ENCODE assay signal across 7 cellular contexts in genomic region chr17:5110816-5111215, GRCh38. TPM values are rescaled to one million over a fixed set of nuclear protein-coding genes. Genes with fewer than 3 reads are reported as not detected.
DNase-seq lines count a peak whose midpoint lies in the region; ATAC-seq and TF ChIP-seq lines count a peak whose summit lies in the region.

No MANE protein-coding gene starts in this region.

- TF ChIP-seq RAD21 in HCT116 (IDR thresholded peaks at IDR 0.05; ENCODE audit: low read depth), result no peak

- H3K4me2 ChIP-seq in HCT116 (ENCODE audit: low read length), result peak overlapping the region; percentile 89

- BruUV-seq in HCT116 (replicated peaks; lab: Mats Ljungman, UMichigan), result TSS peak; percentile 62

- CTCF ChIA-PET in HCT116 (lab: Charles Lee), result no interaction called here

- H3K27ac ChIP-seq in HCT116 (ENCODE audit: low read depth, low read length) (no peak overlapping the region), SK-N-MC (no peak overlapping the region), skeletal muscle tissue (ENCODE audit: low read depth, low read length) (no peak overlapping the region)

- no peaks in the 10 kb centered on the region for H4K20me1 ChIP-seq in HCT116 (ENCODE audit: insufficient read depth)

- TF ChIP-seq POLR2A in HCT116 (IDR thresholded peaks at IDR 0.05; ENCODE audit: borderline replicate concordance, extremely low read depth, insufficient read depth, insufficient read length), result no peak

- H3K9me2 ChIP-seq in HCT116 (ENCODE audit: insufficient read depth), result no peaks in the 10 kb centered on the region

- H3K9me3 ChIP-seq in HCT116 (ENCODE audit: control insufficient read depth in 1 of 2, insufficient read depth in 1 of 2, low read depth in 1 of 2, low read length in 2 of 2) (peaks cover 6 to 14% of the 10 kb centered on the region in 2 experiments; a peak in 1 of 4 replicates), SK-N-MC (ENCODE audit: low read depth, low read length) (0 out of 2 replicates have a peak, but pooled peaks cover 6% of the 10 kb centered on the region), skeletal muscle tissue (ENCODE audit: control insufficient read depth in 3 of 3, low read length in 3 of 3) (no peaks in the 10 kb centered on the region)

- RAD21 ChIA-PET in HCT116 (lab: Charles Lee; ENCODE audit: low non-redundant PET in 1 of 2, low total read pairs in 2 of 2, uncharacterized antibody in 2 of 2, unreplicated experiment in 2 of 2), result no interaction called here

- H2AFZ ChIP-seq in HCT116 (ENCODE audit: low read depth, low read length, poor library complexity, severe bottlenecking), result no peak overlapping the region

- peaks cover 19% of the 10 kb centered on the region for H3K79me2 ChIP-seq in HCT116 (ENCODE audit: insufficient read depth, low read length)

- H3K36me3 ChIP-seq in HCT116 (ENCODE audit: control insufficient read depth in 1 of 2, insufficient read depth in 2 of 2, low read length in 2 of 2), result peaks cover 11 to 38% of the 10 kb centered on the region in 2 experiments
- peaks cover 61% of the 10 kb centered on the region for H3K36me3 ChIP-seq in SK-N-MC (ENCODE audit: insufficient read depth, low read length)
- peaks cover 19 to 35% (median 23%) of the 10 kb centered on the region in 3 donors for H3K36me3 ChIP-seq in skeletal muscle tissue (ENCODE audit: control insufficient read depth in 3 of 3, insufficient read depth in 3 of 3, low read length in 3 of 3)

- ATAC-seq in HCT116 (no peak), GM19023 (IDR thresholded peaks at IDR 0.05; ENCODE audit: unreplicated experiment) (no peak)

- H3K27me3 ChIP-seq in HCT116 (ENCODE audit: insufficient read depth, low read length) (no peaks in the 10 kb centered on the region), skeletal muscle tissue (ENCODE audit: control insufficient read depth in 3 of 3, insufficient read depth in 3 of 3, low read length in 3 of 3) (peaks cover 5 to 13% (median 11%) of the 10 kb centered on the region in 3 donors)

- H3K4me1 ChIP-seq in HCT116 (ENCODE audit: control insufficient read depth in 1 of 2, insufficient read depth in 2 of 2, low read length in 2 of 2) (peaks cover 0 to 15% of the 10 kb centered on the region in 2 experiments; a peak in 2 of 4 replicates), skeletal muscle tissue (ENCODE audit: control insufficient read depth in 3 of 3, insufficient read depth in 3 of 3, low read length in 3 of 3) (peaks cover 11 to 12% (median 11%) of the 10 kb centered on the region in 3 donors)

- DNase-seq in HCT116 (ENCODE audit: low read depth, low spot score) (no peak), SK-N-MC (ENCODE audit: low read depth, low spot score) (no peak), fibroblast of the aortic adventitia (ENCODE audit: low read depth) (no peak), hepatic stellate cell (ENCODE audit: low spot score) (no peak), DMS153 treated with DMSO at 0.1 percent for 48 hours (lab: John Stamatoyannopoulos, UW; ENCODE audit: unreplicated experiment) (no peak)

- intact Hi-C loops in HCT116 (cut with micrococcal nuclease), result loop anchor here (10.0 kb wide), 1 partner anchor 84 kb away; the partner anchor contains the start of gene ZNF594

- H3K4me3 ChIP-seq in HCT116 (replicated peaks in 1 of 2; ENCODE audit: low read depth in 1 of 2, low read length in 2 of 2), result peak overlapping the region; percentile 66 to 72
- H3K4me3 ChIP-seq in SK-N-MC, result peak overlapping the region; percentile 88
- H3K4me3 ChIP-seq in fibroblast of the aortic adventitia (ENCODE audit: low read depth, low read length), result peak overlapping the region; percentile 96
- peak overlapping the region; percentile 96 to 99 (median 97) for H3K4me3 ChIP-seq in skeletal muscle tissue (ENCODE audit: low read length in 3 of 3)

- POLR2A ChIA-PET in HCT116 (lab: Charles Lee), result no interaction called here

- no peak for TF ChIP-seq CTCF in HCT116 (IDR thresholded peaks at IDR 0.05 in 2 of 3, conservative IDR thresholded peaks at IDR 0.05 in 1 of 3; ENCODE audit: borderline replicate concordance in 1 of 3, insufficient read depth in 1 of 3, low read depth in 2 of 3, low read length in 2 of 3)
- TF ChIP-seq CTCF in fibroblast of the aortic adventitia (IDR thresholded peaks at IDR 0.05; ENCODE audit: insufficient read depth, low read length), result no peak

- H3K9ac ChIP-seq in HCT116 (ENCODE audit: low read length) (peak overlapping the region; percentile 72; the same call in 1 of the 2 replicates), SK-N-MC (ENCODE audit: insufficient read length) (peak overlapping the region; percentile 81), skeletal muscle tissue (ENCODE audit: low read depth in 1 of 3, low read length in 3 of 3) (peak overlapping the region; percentile 85 to 94 (median 90))

TF ChIP-seq in HCT116, 20 proteins besides CTCF, POLR2A, EP300 and RAD21:
- no peak for TF ChIP-seq ZBTB33 (IDR thresholded peaks at IDR 0.05; ENCODE audit: extremely low read depth, insufficient replicate concordance, low read length)
- no peak for TF ChIP-seq ZFX (IDR thresholded peaks at IDR 0.05)
- TF ChIP-seq CEBPB (IDR thresholded peaks at IDR 0.05; ENCODE audit: low read depth), result no peak
TF ChIP-seq in HCT116: peak in this region for 0.

RNA-seq across cellular contexts. Expression of gene ZNF232, which starts 0.9 kb away (rescaled TPM):
- 11.1 TPM for total RNA-seq in HCT116 (2021; ENCODE audit: unreplicated experiment)
- 4.2 and 5.9 TPM in 2 replicates for polyA plus RNA-seq in HCT116 (2012)
- 4.5 and 6.4 TPM in 2 replicates for total RNA-seq in fibroblast of the aortic adventitia (ENCODE audit: low replicate concordance)
- 6.8 TPM for total RNA-seq in skeletal muscle tissue

RNA-seq across cellular contexts. Expression of gene USP6, which starts 5.0 kb away (rescaled TPM):
- 0.10 TPM for total RNA-seq in HCT116 (2021; ENCODE audit: unreplicated experiment)
- polyA plus RNA-seq in HCT116 (2012), result 0.01 TPM in 1 of 2 replicates, not detected in the other
- total RNA-seq in fibroblast of the aortic adventitia (ENCODE audit: low replicate concordance), result not detected in 2 replicates
- 3.7 TPM for total RNA-seq in skeletal muscle tissue

RNA-seq across cellular contexts. Expression of gene ZFP3, which starts 32.5 kb away (rescaled TPM):
- total RNA-seq in HCT116 (2021; ENCODE audit: unreplicated experiment), result 0.05 TPM
- 0.03 TPM in 1 of 2 replicates, not detected in the other for polyA plus RNA-seq in HCT116 (2012)
- total RNA-seq in fibroblast of the aortic adventitia (ENCODE audit: low replicate concordance), result 0.74 and 1.4 TPM in 2 replicates
- 6.3 TPM for total RNA-seq in skeletal muscle tissue
